32 cellular contexts compared by ENCODE assay signal in genomic region chr19:977058-977464, GRCh38. TPM values are rescaled to one million over a fixed set of nuclear protein-coding genes. Genes with fewer than 3 reads are reported as not detected.
A peak's percentile ranks its signal among the peaks of the same experiment; 100 is the strongest.
DNase-seq lines count a peak whose midpoint lies in the region; ATAC-seq and TF ChIP-seq lines count a peak whose summit lies in the region.
"Had no signal": no experiment of that assay in that cellular context is flagged by ENCODE, and none has a peak within 500 bp of the region (broad histone marks: within the 10 kb centered on the region; RNA-seq: fewer than 3 reads in every experiment).

No MANE protein-coding gene starts in this region.

- peaks cover 7% of the 10 kb centered on the region for H3F3A ChIP-seq in SK-N-SH (replicated peaks; ENCODE audit: insufficient read depth)

- POLR2A ChIA-PET in SK-N-SH (lab: Yijun Ruan, JAX) = interaction anchor here (0.6 kb wide), 1 partner anchor 19 kb away, joined by 3 read pairs; no protein-coding TSS in a partner anchor

- peak overlapping the region; percentile 45 for H3K27ac Mint-ChIP-seq in dendritic cell treated with granulocyte-macrophage colony-stimulating factor and Interleukin-4, amounts not matched to agents 40 ng/mL and 50 ng/mL, for 4 days
- H3K27ac Mint-ChIP-seq: activated naive CD4-positive, alpha-beta T cell treated with anti-CD3 and anti-CD28 coated beads, Interleukin-2, amount 50 U/mL, for 72 hours; CD14-positive monocyte; type B pancreatic cell had no signal

- no peak for TF ChIP-seq EP300 in SK-N-SH (IDR thresholded peaks at IDR 0.05; ENCODE audit: borderline replicate concordance in 1 of 2, low read depth in 1 of 2, low read length in 1 of 2)

- no peak for TF ChIP-seq RAD21 in SK-N-SH (IDR thresholded peaks at IDR 0.05; ENCODE audit: low read length)

- WGBS in SK-N-SH (ENCODE audit: low lambda C conversion rate) = 98% methylated on average over 7 of the region's 24 CpGs

- no peaks in the 10 kb centered on the region for H3K27me3 ChIP-seq in SK-N-SH (ENCODE audit: insufficient read depth)
- H3K27me3 ChIP-seq in upper lobe of right lung = no peaks in the 10 kb centered on the region
- H3K27me3 ChIP-seq: Peyer's patch had no signal

- no peaks in the 10 kb centered on the region for H4K20me1 ChIP-seq in SK-N-SH (ENCODE audit: insufficient read depth)

- ATAC-seq in SK-N-SH treated with all-trans-retinoic acid at 6 μM for 48 hours = peak; percentile 15; the same call in 2 of the 3 replicates
- ATAC-seq in upper lobe of right lung = peak; percentile 19
- ATAC-seq in HG03196 (IDR thresholded peaks at IDR 0.05; ENCODE audit: unreplicated experiment) = no peak
- ATAC-seq in HG03025 (IDR thresholded peaks at IDR 0.05; ENCODE audit: low FRiP score, unreplicated experiment) = no peak

- CTCF ChIA-PET in SK-N-SH (lab: Yijun Ruan, JAX) = interaction anchor here (1.2 to 2.5 kb wide), 2 partner anchors 54 to 114 kb away, joined by 3 to 6 read pairs; no protein-coding TSS in a partner anchor

- no peak overlapping the region for H3K9ac ChIP-seq in SK-N-SH

- H3K4me3 ChIP-seq in SK-N-SH (ENCODE audit: low read depth in 2 of 2, low read length in 1 of 2) (no peak overlapping the region), upper lobe of right lung (no peak overlapping the region)
- H3K4me3 ChIP-seq: lung, Peyer's patch had no signal

- H3K27ac ChIP-seq in SK-N-SH (ENCODE audit: low read depth in 2 of 2, low read length in 1 of 2) (no peak overlapping the region; a peak in 1 of 4 replicates), upper lobe of right lung (no peak overlapping the region)
- H3K27ac ChIP-seq: 22Rv1, Peyer's patch had no signal

- H3K4me1 Mint-ChIP-seq in dendritic cell treated with granulocyte-macrophage colony-stimulating factor and Interleukin-4, amounts not matched to agents 40 ng/mL and 50 ng/mL, for 4 days (ENCODE audit: low read depth) = peaks cover 12% of the 10 kb centered on the region
- H3K4me1 Mint-ChIP-seq: nephron had no signal

- TF ChIP-seq CTCF in SK-N-SH (IDR thresholded peaks at IDR 0.05) (no peak), upper lobe of right lung (IDR thresholded peaks at IDR 0.05) (no peak)

- DNase-seq in SK-N-SH = no peak
- no peak for DNase-seq in upper lobe of right lung
- DNase-seq: activated CD4-positive, alpha-beta T cell treated with anti-CD3 and anti-CD28 coated beads for 48 hours; activated CD8-positive, alpha-beta memory T cell treated with anti-CD3 and anti-CD28 coated beads for 24 hours; activated effector memory CD4-positive, alpha-beta T cell treated with Interleukin-2 at 50 U/mL for 16 hours; activated T-cell treated with anti-CD3 and anti-CD28 coated beads for 4 hours; anterior cingulate cortex; DMS79; effector CD4-positive, alpha-beta T cell; GF-D8; hippocampal formation; left cardiac atrium; NCI-H1436 treated with DMSO at 0.1 percent for 48 hours; Peyer's patch; SIG-M5; stimulated activated CD4-positive, alpha-beta T cell treated with anti-CD3 and anti-CD28 coated beads, Interleukin-15, amount 100 ng/mL, for 24 hours; stimulated activated CD4-positive, alpha-beta T cell treated with anti-CD3 and anti-CD28 coated beads, Interleukin-4, amount 100 ng/mL, for 4 hours; substantia nigra; T1000 had no signal

- no peak overlapping the region for H3K4me3 Mint-ChIP-seq in dendritic cell treated with granulocyte-macrophage colony-stimulating factor and Interleukin-4, amounts not matched to agents 40 ng/mL and 50 ng/mL, for 4 days
- H3K4me3 Mint-ChIP-seq: CD14-positive monocyte, nephron, type B pancreatic cell had no signal

- intact Hi-C loops in dendritic cell treated with granulocyte-macrophage colony-stimulating factor and Interleukin-4, amounts not matched to agents 40 ng/mL and 50 ng/mL, for 4 days (cut with micrococcal nuclease) = no loop called here
- intact Hi-C loops in upper lobe of right lung (cut with DNase I) = no loop called here

- H3K36me3 Mint-ChIP-seq in dendritic cell treated with granulocyte-macrophage colony-stimulating factor and Interleukin-4, amounts not matched to agents 40 ng/mL and 50 ng/mL, for 4 days (ENCODE audit: low read depth) = peaks cover 49% of the 10 kb centered on the region
- H3K36me3 Mint-ChIP-seq: activated naive CD4-positive, alpha-beta T cell treated with anti-CD3 and anti-CD28 coated beads, Interleukin-2, amount 50 U/mL, for 72 hours had no signal

- H3K79me2 ChIP-seq in SK-N-SH (ENCODE audit: insufficient read depth) = no peaks in the 10 kb centered on the region

- H3K36me3 ChIP-seq in SK-N-SH (replicated peaks in 1 of 2; ENCODE audit: control insufficient read depth in 1 of 2, insufficient read depth in 2 of 2, low read length in 1 of 2) = peaks cover 3 to 5% of the 10 kb centered on the region in 2 experiments
- H3K36me3 ChIP-seq in upper lobe of right lung = peaks cover 3% of the 10 kb centered on the region
- H3K36me3 ChIP-seq: Peyer's patch had no signal

- no peaks in the 10 kb centered on the region for H3K9me3 Mint-ChIP-seq in dendritic cell treated with granulocyte-macrophage colony-stimulating factor and Interleukin-4, amounts not matched to agents 40 ng/mL and 50 ng/mL, for 4 days
- H3K9me3 Mint-ChIP-seq: activated naive CD4-positive, alpha-beta T cell treated with anti-CD3 and anti-CD28 coated beads, Interleukin-2, amount 50 U/mL, for 72 hours; CD14-positive monocyte; nephron; type B pancreatic cell had no signal

- no peaks in the 10 kb centered on the region for H3K9me3 ChIP-seq in SK-N-SH
- no peaks in the 10 kb centered on the region for H3K9me3 ChIP-seq in upper lobe of right lung
- H3K9me3 ChIP-seq: Peyer's patch had no signal

- H3K4me1 ChIP-seq in SK-N-SH (ENCODE audit: control insufficient read depth in 1 of 2, insufficient read depth in 2 of 2, low read depth in 1 of 2, low read length in 1 of 2) = peaks cover 0 to 4% of the 10 kb centered on the region in 2 experiments; a peak in 1 of 4 replicates
- no peaks in the 10 kb centered on the region for H3K4me1 ChIP-seq in upper lobe of right lung
- H3K4me1 ChIP-seq: Peyer's patch had no signal

- H2AFZ ChIP-seq in SK-N-SH (ENCODE audit: low read depth) = no peak overlapping the region

- H3K27me3 Mint-ChIP-seq in dendritic cell treated with granulocyte-macrophage colony-stimulating factor and Interleukin-4, amounts not matched to agents 40 ng/mL and 50 ng/mL, for 4 days = no peaks in the 10 kb centered on the region
- H3K27me3 Mint-ChIP-seq: type B pancreatic cell had no signal

- H3K9me2 ChIP-seq in SK-N-SH = no peaks in the 10 kb centered on the region

- H3K4me2 ChIP-seq in SK-N-SH = no peak overlapping the region

TF ChIP-seq in SK-N-SH treated with all-trans-retinoic acid at 6 μM for 48 hours, 23 proteins besides CTCF, POLR2A, EP300 and RAD21 (continues in another document):
- TF ChIP-seq PPARA (CRISPR knock-in tag; IDR thresholded peaks at IDR 0.05; ENCODE audit: borderline replicate concordance) (no peak), ISL1 (CRISPR knock-in tag; IDR thresholded peaks at IDR 0.05) (no peak), RARB (CRISPR knock-in tag; IDR thresholded peaks at IDR 0.05) (no peak), CSDC2 (CRISPR knock-in tag; IDR thresholded peaks at IDR 0.05) (no peak), CREB5 (CRISPR knock-in tag; IDR thresholded peaks at IDR 0.05; ENCODE audit: low read depth) (no peak), GLIS3 (CRISPR knock-in tag; IDR thresholded peaks at IDR 0.05) (no peak)

TF ChIP-seq in SK-N-SH, 30 proteins besides CTCF, POLR2A, EP300 and RAD21 (continues in another document):
- TF ChIP-seq CHD2 (IDR thresholded peaks at IDR 0.05; ENCODE audit: low read length, partially characterized antibody) (no peak), FOXM1 (IDR thresholded peaks at IDR 0.05; ENCODE audit: low read depth) (no peak), TAF1 (IDR thresholded peaks at IDR 0.05; ENCODE audit: borderline replicate concordance, low read depth, low read length) (no peak), NFIC (IDR thresholded peaks at IDR 0.05; ENCODE audit: borderline replicate concordance) (no peak), RFX5 (IDR thresholded peaks at IDR 0.05; ENCODE audit: low read length) (no peak), ELF1 (IDR thresholded peaks at IDR 0.05) (no peak), EZH2phosphoT487 (IDR thresholded peaks at IDR 0.05; ENCODE audit: borderline replicate concordance, low read depth) (no peak), GABPA (IDR thresholded peaks at IDR 0.05; ENCODE audit: low read depth) (no peak), PBX3 (IDR thresholded peaks at IDR 0.05) (no peak)

RNA-seq across cellular contexts. Expression of gene WDR18, which starts 7.1 kb away (rescaled TPM):
- polyA plus RNA-seq in SK-N-SH (2012; rRNA removed) = 47.9 and 51.5 TPM in 2 replicates
- polyA plus RNA-seq in SK-N-SH (2012; cell fraction: cytosol; rRNA removed) = 12.5 and 25.5 TPM in 2 replicates
- polyA plus RNA-seq in SK-N-SH (2012; cell fraction: nucleus; rRNA removed) = 169 and 222 TPM in 2 replicates
- 21.9 TPM for total RNA-seq in upper lobe of right lung

RNA-seq across cellular contexts. Expression of gene GRIN3B, which starts 23.2 kb away (rescaled TPM):
- 1.5 and 1.8 TPM in 2 replicates for polyA plus RNA-seq in SK-N-SH (2012; rRNA removed)
- polyA plus RNA-seq in SK-N-SH (2012; cell fraction: cytosol; rRNA removed) = 0.45 and 1.1 TPM in 2 replicates
- polyA plus RNA-seq in SK-N-SH (2012; cell fraction: nucleus; rRNA removed) = 4.6 and 5.1 TPM in 2 replicates
- not detected for total RNA-seq in upper lobe of right lung
- total RNA-seq: Peyer's patch had no signal

RNA-seq across cellular contexts. Expression of gene TMEM259, which starts 43.9 kb away (rescaled TPM):
- polyA plus RNA-seq in SK-N-SH (2012; rRNA removed) = 138 and 145 TPM in 2 replicates
- 38.8 and 61.9 TPM in 2 replicates for polyA plus RNA-seq in SK-N-SH (2012; cell fraction: cytosol; rRNA removed)
- polyA plus RNA-seq in SK-N-SH (2012; cell fraction: nucleus; rRNA removed) = 879 TPM in 2 replicates
- 167 TPM for total RNA-seq in upper lobe of right lung

RNA-seq across cellular contexts. Expression of gene RNU6-2, which starts 44.3 kb away (rescaled TPM):
- polyA plus RNA-seq in SK-N-SH (2012; rRNA removed) = not detected in 2 replicates
- not detected in 2 replicates for polyA plus RNA-seq in SK-N-SH (2012; cell fraction: cytosol; rRNA removed)
- polyA plus RNA-seq in SK-N-SH (2012; cell fraction: nucleus; rRNA removed) = not detected in 2 replicates
- total RNA-seq in upper lobe of right lung = not detected
- total RNA-seq: activated naive CD4-positive, alpha-beta T cell treated with anti-CD3 and anti-CD28 coated beads, Interleukin-2, amount 50 U/mL, for 72 hours; bronchial epithelial cell; left cardiac atrium; LHCN-M2; lung; osteocyte; Peyer's patch had no signal
- polyA plus RNA-seq: CD14-positive monocyte, lung had no signal

RNA-seq across cellular contexts. Expression of gene CNN2, which starts 49.3 kb away (rescaled TPM):
- polyA plus RNA-seq in SK-N-SH (2012; rRNA removed) = 152 and 279 TPM in 2 replicates
- polyA plus RNA-seq in SK-N-SH (2012; cell fraction: cytosol; rRNA removed) = 125 and 167 TPM in 2 replicates
- 199 and 204 TPM in 2 replicates for polyA plus RNA-seq in SK-N-SH (2012; cell fraction: nucleus; rRNA removed)
- 220 TPM for total RNA-seq in upper lobe of right lung

Comparison
In these comparisons a context has a peak if more than half of its experiments do, and no peak if none do; other contexts are left out.
1. ATAC-seq: peak in SK-N-SH treated with all-trans-retinoic acid at 6 μM for 48 hours (single experiment) and upper lobe of right lung (single experiment); none in HG03196 (single experiment) and HG03025 (single experiment).